Comparison of ENCODE assay signal across 21 cellular contexts in genomic region chr3:21638488-21638887, GRCh38.
A peak's percentile ranks its signal among the peaks of the same experiment; 100 is the strongest.
DNase-seq lines count a peak whose midpoint lies in the region; ATAC-seq, FAIRE-seq and TF ChIP-seq lines count a peak whose summit lies in the region.
"Had no signal": no experiment of that assay in that cellular context is flagged by ENCODE, and none has a peak within 500 bp of the region (broad histone marks: within the 10 kb centered on the region; RNA-seq: fewer than 3 reads in every experiment).

No MANE protein-coding gene starts in this region.

- no peaks in the 10 kb centered on the region for H3K4me1 Mint-ChIP-seq in stimulated activated naive B cell treated with anti-CD40 and anti-IgM and Interleukin-4, amounts not matched to agents 10 μg/mL and 1 μg/mL and 100 μg/mL, for 72 hours
- H3K4me1 Mint-ChIP-seq: CD14-positive monocyte; CD4-positive, alpha-beta memory T cell; CD4-positive, CD25-positive, alpha-beta regulatory T cell; CD8-positive, alpha-beta memory T cell had no signal

- H3K36me3 Mint-ChIP-seq in stimulated activated naive B cell treated with anti-CD40 and anti-IgM and Interleukin-4, amounts not matched to agents 10 μg/mL and 1 μg/mL and 100 μg/mL, for 72 hours, result no peaks in the 10 kb centered on the region
- H3K36me3 Mint-ChIP-seq: CD14-positive monocyte; CD4-positive, alpha-beta memory T cell; CD4-positive, CD25-positive, alpha-beta regulatory T cell; CD8-positive, alpha-beta memory T cell had no signal

- H3K9me3 Mint-ChIP-seq in stimulated activated naive B cell treated with anti-CD40 and anti-IgM and Interleukin-4, amounts not matched to agents 10 μg/mL and 1 μg/mL and 100 μg/mL, for 72 hours, result peaks cover 5 to 14% of the 10 kb centered on the region in 2 donors

- no peak overlapping the region for H3K4me3 Mint-ChIP-seq in stimulated activated naive B cell treated with anti-CD40 and anti-IgM and Interleukin-4, amounts not matched to agents 10 μg/mL and 1 μg/mL and 100 μg/mL, for 72 hours
- H3K4me3 Mint-ChIP-seq: CD14-positive monocyte; CD4-positive, alpha-beta memory T cell; CD4-positive, CD25-positive, alpha-beta regulatory T cell; CD8-positive, alpha-beta memory T cell had no signal

- intact Hi-C loops in left colon (cut with DNase I, micrococcal nuclease), result no loop called here

- no peak for ATAC-seq in stimulated activated naive B cell treated with anti-CD40 and anti-IgM and Interleukin-4, amounts not matched to agents 10 μg/mL and 1 μg/mL and 100 μg/mL, for 72 hours (replicated peaks)
- ATAC-seq in HG03159 (IDR thresholded peaks at IDR 0.05; ENCODE audit: unreplicated experiment), result no peak
- ATAC-seq in left colon, result no peak

- no peak for TF ChIP-seq CTCF in D721Med (IDR thresholded peaks at IDR 0.05; ENCODE audit: insufficient read depth, missing control alignments)

- FAIRE-seq in D721Med (lab: Jason Lieb, UNC), result peak; percentile 32
- FAIRE-seq: A204.1, G401.6, GM12891, GM19239 had no signal

- no peaks in the 10 kb centered on the region for H3K27me3 Mint-ChIP-seq in stimulated activated naive B cell treated with anti-CD40 and anti-IgM and Interleukin-4, amounts not matched to agents 10 μg/mL and 1 μg/mL and 100 μg/mL, for 72 hours
- H3K27me3 Mint-ChIP-seq: CD4-positive, alpha-beta memory T cell; CD4-positive, CD25-positive, alpha-beta regulatory T cell; CD8-positive, alpha-beta memory T cell had no signal

- DNase-seq in D721Med (ENCODE audit: insufficient read length, low spot score) (no peak), NCI-H226 (peak; percentile 31), amniotic epithelial cell (ENCODE audit: low read depth) (peak; percentile 17), left colon (no peak)
- DNase-seq in stimulated activated naive B cell treated with anti-CD40 and anti-IgM and Interleukin-4, amounts not matched to agents 10 μg/mL and 1 μg/mL and 100 μg/mL, for 72 hours, result no peak
- DNase-seq: 8988T; ACHN; BE2C; C1 segment of cervical spinal cord; CD4-positive, alpha-beta memory T cell; CD4-positive, CD25-positive, alpha-beta regulatory T cell; CD8-positive, alpha-beta memory T cell; COR-L47; DMS79 treated with DMSO at 0.1 percent for 48 hours; GF-D8 had no signal

- H3K27ac Mint-ChIP-seq in stimulated activated naive B cell treated with anti-CD40 and anti-IgM and Interleukin-4, amounts not matched to agents 10 μg/mL and 1 μg/mL and 100 μg/mL, for 72 hours, result no peak overlapping the region
- H3K27ac Mint-ChIP-seq: CD14-positive monocyte; CD4-positive, alpha-beta memory T cell; CD4-positive, CD25-positive, alpha-beta regulatory T cell; CD8-positive, alpha-beta memory T cell had no signal

Comparison
In these comparisons a context has a peak if more than half of its experiments do, and no peak if none do; other contexts are left out.
1. DNase-seq: peak in NCI-H226 (single experiment) and amniotic epithelial cell (single experiment); none in D721Med (single experiment), stimulated activated naive B cell treated with anti-CD40 and anti-IgM and Interleukin-4, amounts not matched to agents 10 μg/mL and 1 μg/mL and 100 μg/mL, for 72 hours (single experiment) and left colon (0 of 2).